In genomic region chr21:45116066-45116465, GRCh38 we compare ENCODE assay signal across 19 cellular contexts. TPM values are rescaled to one million over a fixed set of nuclear protein-coding genes. Genes with fewer than 3 reads are reported as not detected.
A peak's percentile ranks its signal among the peaks of the same experiment; 100 is the strongest.
DNase-seq lines count a peak whose midpoint lies in the region; ATAC-seq, FAIRE-seq and TF ChIP-seq lines count a peak whose summit lies in the region.
"Had no signal": no experiment of that assay in that cellular context is flagged by ENCODE, and none has a peak within 500 bp of the region (broad histone marks: within the 10 kb centered on the region; RNA-seq: fewer than 3 reads in every experiment).

No MANE protein-coding gene starts in this region.

- peaks cover 0 to 80% (median 0%) of the 10 kb centered on the region in 11 experiments; a peak in 7 of 22 replicates for H3K27me3 ChIP-seq in BLaER1 treated with 17β-estradiol and CSF1 and Interleukin-3, amounts not matched to agents 10 nM and 100 nM
- H3K27me3 ChIP-seq in sigmoid colon = no peaks in the 10 kb centered on the region
- no peaks in the 10 kb centered on the region for H3K27me3 ChIP-seq in upper lobe of right lung
- H3K27me3 ChIP-seq in aorta (ENCODE audit: control insufficient read depth in 1 of 2, insufficient read depth in 2 of 2, low read length in 1 of 2) = no peaks in the 10 kb centered on the region

- no peak overlapping the region for H3K4me3 ChIP-seq in BLaER1 treated with 17β-estradiol and CSF1 and Interleukin-3, amounts not matched to agents 10 nM and 100 nM
- H3K4me3 ChIP-seq in coronary artery (no peak overlapping the region), sigmoid colon (no peak overlapping the region), upper lobe of right lung (no peak overlapping the region), aorta (ENCODE audit: low read length in 2 of 2) (no peak overlapping the region)
- H3K4me3 ChIP-seq: GM23248 had no signal

- no peak for TF ChIP-seq EP300 in sigmoid colon (IDR thresholded peaks at IDR 0.05)

- H3K27ac ChIP-seq in BLaER1 treated with 17β-estradiol and CSF1 and Interleukin-3, amounts not matched to agents 10 nM and 100 nM = no peak overlapping the region
- no peak overlapping the region for H3K27ac ChIP-seq in coronary artery
- H3K27ac ChIP-seq in sigmoid colon = no peak overlapping the region
- no peak overlapping the region for H3K27ac ChIP-seq in upper lobe of right lung
- H3K27ac ChIP-seq in aorta (ENCODE audit: low read depth in 1 of 2, low read length in 2 of 2) = no peak overlapping the region
- H3K27ac ChIP-seq: GM23248 had no signal

- H3K4me1 ChIP-seq in BLaER1 treated with 17β-estradiol and CSF1 and Interleukin-3, amounts not matched to agents 10 nM and 100 nM = peaks cover 12 to 89% (median 68%) of the 10 kb centered on the region in 10 experiments
- H3K4me1 ChIP-seq in sigmoid colon = peaks cover 0 to 71% (median 60%) of the 10 kb centered on the region in 4 donors
- H3K4me1 ChIP-seq in upper lobe of right lung = peaks cover 35% of the 10 kb centered on the region
- H3K4me1 ChIP-seq in aorta (ENCODE audit: control insufficient read depth in 1 of 2, insufficient read depth in 2 of 2, low read length in 2 of 2) = no peaks in the 10 kb centered on the region

- peak overlapping the region in 6 of 11 experiments; percentile 7 to 98 (median 39); a peak in 7 of 22 replicates for H3K4me2 ChIP-seq in BLaER1 treated with 17β-estradiol and CSF1 and Interleukin-3, amounts not matched to agents 10 nM and 100 nM

- H3K36me3 ChIP-seq in BLaER1 treated with 17β-estradiol and CSF1 and Interleukin-3, amounts not matched to agents 10 nM and 100 nM = peaks cover 0 to 44% (median 32%) of the 10 kb centered on the region in 11 experiments; a peak in 17 of 22 replicates
- H3K36me3 ChIP-seq in sigmoid colon (no peaks in the 10 kb centered on the region), upper lobe of right lung (no peaks in the 10 kb centered on the region), aorta (ENCODE audit: control insufficient read depth in 1 of 2, insufficient read depth in 2 of 2, low read length in 1 of 2) (peaks cover 0 to 2% of the 10 kb centered on the region in 2 donors)

- no peak for ATAC-seq in upper lobe of right lung
- no peak for ATAC-seq in HG03097 (IDR thresholded peaks at IDR 0.05; ENCODE audit: low FRiP score, unreplicated experiment)
- ATAC-seq in aorta (ENCODE audit: low FRiP score) = no peak

- H4K20me1 ChIP-seq in BLaER1 treated with 17β-estradiol and CSF1 and Interleukin-3, amounts not matched to agents 10 nM and 100 nM = peaks cover under 1 to 73% (median 55%) of the 10 kb centered on the region in 11 experiments; a peak in 20 of 22 replicates

- intact Hi-C loops in sigmoid colon (cut with DNase I) = no loop called here
- intact Hi-C loops in upper lobe of right lung (cut with DNase I) = no loop called here
- intact Hi-C loops in aorta (cut with DNase I) = no loop called here

- no peak for FAIRE-seq in GM12891 (lab: Jason Lieb, UNC)
- FAIRE-seq: G401.6, GM19239, H1 had no signal

- H3K9me3 ChIP-seq in BLaER1 treated with 17β-estradiol and CSF1 and Interleukin-3, amounts not matched to agents 10 nM and 100 nM (replicated peaks in 1 of 11) = peaks cover 0 to 30% (median 17%) of the 10 kb centered on the region in 11 experiments; a peak in 14 of 22 replicates
- H3K9me3 ChIP-seq in sigmoid colon (no peaks in the 10 kb centered on the region), upper lobe of right lung (no peaks in the 10 kb centered on the region), aorta (ENCODE audit: control insufficient read depth, low read length) (no peaks in the 10 kb centered on the region)

- H3K9ac ChIP-seq in BLaER1 treated with 17β-estradiol and CSF1 and Interleukin-3, amounts not matched to agents 10 nM and 100 nM = no peak overlapping the region
- H3K9ac ChIP-seq: GM23248 had no signal

- TF ChIP-seq POLR2A in sigmoid colon (IDR thresholded peaks at IDR 0.05) (no peak), GM12891 (IDR thresholded peaks at IDR 0.05; ENCODE audit: low read depth, low read length) (no peak)

- no peak for TF ChIP-seq CTCF in coronary artery (IDR thresholded peaks at IDR 0.05)
- no peak for TF ChIP-seq CTCF in sigmoid colon (IDR thresholded peaks at IDR 0.05)
- no peak for TF ChIP-seq CTCF in upper lobe of right lung (IDR thresholded peaks at IDR 0.05)

- DNase-seq in coronary artery (ENCODE audit: low spot score) (peak; percentile 45), sigmoid colon (peak; percentile 29), upper lobe of right lung (peak; percentile 45), aorta (no peak), inferior parietal cortex (ENCODE audit: extremely low spot score) (no peak), GM12891 (ENCODE audit: insufficient read length, low spot score) (no peak)
- DNase-seq: Calu3; CD4-positive, alpha-beta memory T cell; COR-L47; DMS53; DMS79 treated with DMSO at 0.1 percent for 48 hours; GM23248; H7; HCEC 1CT had no signal

- 94 to 97% methylated on average over 6 of the region's 6 CpGs for WGBS in sigmoid colon, 2 donors
- WGBS in aorta, 2 donors = 85 to 87% methylated on average over 6 of the region's 6 CpGs

TF ChIP-seq in GM12891, 5 proteins besides CTCF, POLR2A, EP300 and RAD21:
- TF ChIP-seq SPI1 (IDR thresholded peaks at IDR 0.05; ENCODE audit: low read depth, low read length) = no peak
- TF ChIP-seq PAX5 (IDR thresholded peaks at IDR 0.05; ENCODE audit: insufficient read depth, low read length, severe bottlenecking) = no peak
- TF ChIP-seq TAF1 (IDR thresholded peaks at IDR 0.05; ENCODE audit: low read depth, low read length) = no peak
- TF ChIP-seq POU2F2 (IDR thresholded peaks at IDR 0.05; ENCODE audit: low read depth, low read length) = no peak
- no peak for TF ChIP-seq POLR2AphosphoS5 (IDR thresholded peaks at IDR 0.05; ENCODE audit: low read depth, low read length)

RNA-seq across cellular contexts. Expression of gene ADARB1, which starts 41.7 kb away (rescaled TPM):
- total RNA-seq in sigmoid colon (100 to 1,000 TPM in 1 of 4 donors, 10 to 100 TPM in 3; 41.3 to 102 (median 71.0) TPM), upper lobe of right lung (73.6 TPM), aorta (100 to 1,000 TPM in 1 of 2 donors, 10 to 100 TPM in 1; 87.9 to 224 TPM)
- polyA plus RNA-seq in sigmoid colon (1 to 10 TPM in 2 of 3 donors, under 1 TPM in 1; 0.92 to 7.5 (median 2.4) TPM), aorta (10 to 100 TPM; 54.7 to 93.3 TPM)
- polyA plus RNA-seq in GM12891 (2012; ENCODE audit: low read depth, missing spikeins) = 0.60 TPM

Comparison
In these comparisons a context has a peak if more than half of its experiments do, and no peak if none do; other contexts are left out.
1. DNase-seq: peak in coronary artery (single experiment), sigmoid colon (single experiment) and upper lobe of right lung (single experiment); none in aorta (0 of 2), inferior parietal cortex (single experiment) and GM12891 (single experiment).